1 cellular context compared by ENCODE assay signal in genomic region chr2:241268306-241268705, GRCh38.
TF ChIP-seq lines count a peak whose summit lies in the region.

No MANE protein-coding gene starts in this region.

TF ChIP-seq in endothelial cell of umbilical vein, 7 proteins besides CTCF, POLR2A, EP300 and RAD21 (continued from another document):
- TF ChIP-seq JUN (IDR thresholded peaks at IDR 0.05; ENCODE audit: borderline replicate concordance, insufficient read depth, insufficient read length, low read depth) (no peak), MYC (IDR thresholded peaks at IDR 0.05; ENCODE audit: low read depth, low read length) (no peak), POLR2AphosphoS5 (IDR thresholded peaks at IDR 0.05; ENCODE audit: insufficient read depth, low read depth, low read length) (no peak)
